Comparison of ENCODE assay signal across 7 cellular contexts in genomic region chr17:42154514-42154883, GRCh38. TPM values are rescaled to one million over a fixed set of nuclear protein-coding genes. Genes with fewer than 3 reads are reported as not detected.
DNase-seq lines count a peak whose midpoint lies in the region; ATAC-seq and TF ChIP-seq lines count a peak whose summit lies in the region.

No MANE protein-coding gene starts in this region.

- peaks cover 4% of the 10 kb centered on the region for H3K4me1 Mint-ChIP-seq in activated T-helper 17 cell treated with anti-CD3 and anti-CD28 coated beads, Interleukin-2, amount 50 U/mL, for 72 hours

- H3K9me3 Mint-ChIP-seq in activated T-helper 17 cell treated with anti-CD3 and anti-CD28 coated beads, Interleukin-2, amount 50 U/mL, for 72 hours: no peaks in the 10 kb centered on the region

- H3K4me1 ChIP-seq in suprapubic skin: peaks cover 34% of the 10 kb centered on the region

- H3K9me3 ChIP-seq in iPS-18c (ENCODE audit: control insufficient read depth, insufficient read depth, low read length) (no peaks in the 10 kb centered on the region), suprapubic skin (no peaks in the 10 kb centered on the region)

- no peaks in the 10 kb centered on the region for H3K27me3 Mint-ChIP-seq in activated T-helper 17 cell treated with anti-CD3 and anti-CD28 coated beads, Interleukin-2, amount 50 U/mL, for 72 hours

- DNase-seq in suprapubic skin (ENCODE audit: low spot score in 2 of 2) (no peak), HCEC 1CT (no peak)

- no peaks in the 10 kb centered on the region for H3K27me3 ChIP-seq in suprapubic skin

- no peak for TF ChIP-seq POLR2A in suprapubic skin (IDR thresholded peaks at IDR 0.05)

- no peak for TF ChIP-seq EP300 in suprapubic skin (IDR thresholded peaks at IDR 0.05)

- H3K36me3 ChIP-seq in suprapubic skin: peaks cover 8% of the 10 kb centered on the region

- ATAC-seq in HG02852 (IDR thresholded peaks at IDR 0.05; ENCODE audit: unreplicated experiment) (peak; percentile 11), GM19397 (IDR thresholded peaks at IDR 0.05; ENCODE audit: unreplicated experiment) (no peak), GM19467 (IDR thresholded peaks at IDR 0.05; ENCODE audit: unreplicated experiment) (no peak)
- ATAC-seq in activated T-helper 17 cell treated with anti-CD3 and anti-CD28 coated beads, Interleukin-2, amount 50 U/mL, for 72 hours (replicated peaks): no peak

- no peak for TF ChIP-seq CTCF in suprapubic skin (IDR thresholded peaks at IDR 0.05)

- peak overlapping the region; percentile 91 for H3K4me3 Mint-ChIP-seq in activated T-helper 17 cell treated with anti-CD3 and anti-CD28 coated beads, Interleukin-2, amount 50 U/mL, for 72 hours

- peak overlapping the region; percentile 93 for H3K27ac Mint-ChIP-seq in activated T-helper 17 cell treated with anti-CD3 and anti-CD28 coated beads, Interleukin-2, amount 50 U/mL, for 72 hours

- WGBS in suprapubic skin: 0% methylated on average over 6 of the region's 12 CpGs

- peaks cover 20% of the 10 kb centered on the region for H3K36me3 Mint-ChIP-seq in activated T-helper 17 cell treated with anti-CD3 and anti-CD28 coated beads, Interleukin-2, amount 50 U/mL, for 72 hours (ENCODE audit: low read depth)

- H3K4me3 ChIP-seq in iPS-18c (ENCODE audit: insufficient read depth, low read depth, low read length): peak overlapping the region; percentile 93
- peak overlapping the region; percentile 61 for H3K4me3 ChIP-seq in suprapubic skin

- H3K27ac ChIP-seq in suprapubic skin: peak overlapping the region; percentile 73

RNA-seq across cellular contexts. Expression of gene RAB5C, which starts 0.3 kb away (rescaled TPM):
- 10 to 100 TPM; 30.4 to 77.7 TPM for total RNA-seq in activated T-helper 17 cell treated with anti-CD3 and anti-CD28 coated beads, Interleukin-2, amount 50 U/mL, for 72 hours
- 100 to 1,000 TPM in 1 of 4 donors, 10 to 100 TPM in 3; 94.4 to 105 (median 96.8) TPM for total RNA-seq in suprapubic skin

RNA-seq across cellular contexts. Expression of gene KCNH4, which starts 26.4 kb away (rescaled TPM):
- total RNA-seq in activated T-helper 17 cell treated with anti-CD3 and anti-CD28 coated beads, Interleukin-2, amount 50 U/mL, for 72 hours: under 1 TPM; 0.95 to 0.99 TPM
- not detected for total RNA-seq in suprapubic skin

RNA-seq across cellular contexts. Expression of gene HCRT, which starts 30.8 kb away (rescaled TPM):
- not detected for total RNA-seq in activated T-helper 17 cell treated with anti-CD3 and anti-CD28 coated beads, Interleukin-2, amount 50 U/mL, for 72 hours
- total RNA-seq in suprapubic skin: not detected

RNA-seq across cellular contexts. Expression of gene HSPB9, which starts 31.9 kb away (rescaled TPM):
- total RNA-seq in activated T-helper 17 cell treated with anti-CD3 and anti-CD28 coated beads, Interleukin-2, amount 50 U/mL, for 72 hours: under 1 TPM in 1 of 2 donors, not detected in 1; 0.13 TPM
- total RNA-seq in suprapubic skin: under 1 TPM in 2 of 4 donors, not detected in 2; 0.31 to 0.48 TPM

RNA-seq across cellular contexts. Expression of gene KAT2A, which starts 33.3 kb away (rescaled TPM):
- total RNA-seq in activated T-helper 17 cell treated with anti-CD3 and anti-CD28 coated beads, Interleukin-2, amount 50 U/mL, for 72 hours: 10 to 100 TPM; 32.8 to 44.2 TPM
- total RNA-seq in suprapubic skin: 100 to 1,000 TPM in 1 of 4 donors, 10 to 100 TPM in 3; 36.3 to 107 (median 57.1) TPM
